8 cellular contexts compared by ENCODE assay signal in genomic region chr5:44536650-44537260, GRCh38.
DNase-seq lines count a peak whose midpoint lies in the region; ATAC-seq and TF ChIP-seq lines count a peak whose summit lies in the region.

No MANE protein-coding gene starts in this region.

- DNase-seq in AG08396 (ENCODE audit: low spot score), result peak; percentile 10
- DNase-seq in GM12865 (ENCODE audit: low read depth), result peak; percentile 38
- peak; percentile 31 for DNase-seq in M059J (ENCODE audit: low read depth)
- peak; percentile 64 for DNase-seq in astrocyte of the hippocampus (ENCODE audit: low read depth, low spot score)
- peak; percentile 47 for DNase-seq in kidney tubule cell (ENCODE audit: low spot score)
- DNase-seq in DMS79 treated with DMSO at 0.1 percent for 48 hours (lab: John Stamatoyannopoulos, UW), result no peak

- ATAC-seq in GM21737 (IDR thresholded peaks at IDR 0.05; ENCODE audit: unreplicated experiment) (no peak), HG02870 (IDR thresholded peaks at IDR 0.05; ENCODE audit: unreplicated experiment) (no peak)

- peak; percentile 55 for TF ChIP-seq CTCF in GM12865 (IDR thresholded peaks at IDR 0.05; ENCODE audit: insufficient read depth, low read depth, low read length, missing control alignments)

- H3K4me3 ChIP-seq in GM12865 (ENCODE audit: low read depth, low read length), result no peak overlapping the region
